ENCODE assay signal across 27 cellular contexts in genomic region chr16:1917056-1917664, GRCh38. TPM values are rescaled to one million over a fixed set of nuclear protein-coding genes. Genes with fewer than 3 reads are reported as not detected.
A peak's percentile ranks its signal among the peaks of the same experiment; 100 is the strongest.
DNase-seq lines count a peak whose midpoint lies in the region; ATAC-seq and TF ChIP-seq lines count a peak whose summit lies in the region.
"Had no signal": no experiment of that assay in that cellular context is flagged by ENCODE, and none has a peak within 500 bp of the region (broad histone marks: within the 10 kb centered on the region; RNA-seq: fewer than 3 reads in every experiment).

No MANE protein-coding gene starts in this region.

- no peak overlapping the region for H3K4me2 ChIP-seq in neural cell (ENCODE audit: low read length)

- no peaks in the 10 kb centered on the region for H3K9me3 ChIP-seq in neural cell (ENCODE audit: low read length)
- no peaks in the 10 kb centered on the region for H3K9me3 ChIP-seq in upper lobe of right lung
- H3K9me3 ChIP-seq: adrenal gland, colonic mucosa, left ventricle myocardium inferior had no signal

- peaks cover 77% of the 10 kb centered on the region for H3K27me3 Mint-ChIP-seq in Calu3 (ENCODE audit: unreplicated experiment)

- DNase-seq in Calu3 = no peak
- DNase-seq in HFF-Myc (ENCODE audit: extremely low read depth, low read depth) = no peak
- no peak for DNase-seq in epithelial cell of esophagus (ENCODE audit: low read depth)
- no peak for DNase-seq in upper lobe of right lung
- DNase-seq in NCI-H446 treated with DMSO at 0.1 percent for 48 hours (lab: John Stamatoyannopoulos, UW) = no peak
- DNase-seq: activated naive CD4-positive, alpha-beta T cell; activated T-cell treated with anti-CD3 and anti-CD28 coated beads, Interleukin-2, amount 50 U/mL, for 4 hours; adrenal gland; CD8-positive, alpha-beta T cell; colonic mucosa; DND-41; head of caudate nucleus; immature natural killer cell; left ventricle myocardium inferior; midbrain; natural killer cell; NCI-H774; PC-3; posterior cingulate gyrus; T-cell had no signal

- H3K27ac ChIP-seq in neural cell (ENCODE audit: low read length) = no peak overlapping the region
- H3K27ac ChIP-seq in upper lobe of right lung = no peak overlapping the region
- H3K27ac ChIP-seq: adrenal gland, colonic mucosa, left ventricle myocardium inferior had no signal

- H3K36me3 ChIP-seq in neural cell (ENCODE audit: insufficient read depth, low read length) (no peaks in the 10 kb centered on the region), upper lobe of right lung (no peaks in the 10 kb centered on the region)
- H3K36me3 ChIP-seq: adrenal gland, colonic mucosa, left ventricle myocardium inferior had no signal

- BruUV-seq in Calu3 (replicated peaks; lab: Mats Ljungman, UMichigan) = no TSS peak

- ATAC-seq in upper lobe of right lung (no peak), HG03196 (IDR thresholded peaks at IDR 0.05; ENCODE audit: unreplicated experiment) (no peak), HG02678 (IDR thresholded peaks at IDR 0.05; ENCODE audit: unreplicated experiment) (no peak)
- ATAC-seq: activated T-cell treated with anti-CD3 and anti-CD28 coated beads, Interleukin-2, amount 50 U/mL, for 4 hours; CD8-positive, alpha-beta T cell; natural killer cell; PC-3; T-cell had no signal

- no peaks in the 10 kb centered on the region for H3K9me2 ChIP-seq in neural cell (ENCODE audit: insufficient read depth, low read length)

- peaks cover 5% of the 10 kb centered on the region for H3K4me1 ChIP-seq in upper lobe of right lung
- H3K4me1 ChIP-seq: adrenal gland had no signal

- H3K27me3 ChIP-seq in neural cell (ENCODE audit: insufficient read depth, low read depth, low read length) (peaks cover 61% of the 10 kb centered on the region), upper lobe of right lung (peaks cover 78% of the 10 kb centered on the region)

- H3K9ac ChIP-seq in neural cell (ENCODE audit: low read length) = no peak overlapping the region

- H3K4me1 Mint-ChIP-seq in Calu3 (ENCODE audit: low read depth, unreplicated experiment) = peaks cover 29% of the 10 kb centered on the region
- H3K4me1 Mint-ChIP-seq: immature natural killer cell, natural killer cell had no signal

- H3K4me3 Mint-ChIP-seq in Calu3 (ENCODE audit: low read depth, unreplicated experiment) = peak overlapping the region; percentile 21
- H3K4me3 Mint-ChIP-seq: activated T-cell treated with anti-CD3 and anti-CD28 coated beads, Interleukin-2, amount 50 U/mL, for 4 hours; CD8-positive, alpha-beta T cell; immature natural killer cell; natural killer cell; T-cell had no signal

- no peak overlapping the region for H2AFZ ChIP-seq in neural cell (ENCODE audit: low read depth, low read length)

- peaks cover 6% of the 10 kb centered on the region for H3K36me3 Mint-ChIP-seq in Calu3 (ENCODE audit: insufficient read depth, unreplicated experiment)
- H3K36me3 Mint-ChIP-seq: CD8-positive, alpha-beta T cell; immature natural killer cell; natural killer cell; T-cell had no signal

- TF ChIP-seq CTCF in Calu3 (IDR thresholded peaks at IDR 0.05; ENCODE audit: unreplicated experiment) = no peak
- TF ChIP-seq CTCF in HFF-Myc (IDR thresholded peaks at IDR 0.05; ENCODE audit: low read depth, low read length, missing control alignments) = no peak
- TF ChIP-seq CTCF in epithelial cell of esophagus (IDR thresholded peaks at IDR 0.05; ENCODE audit: insufficient read depth, low read depth, low read length, missing control alignments) = no peak
- TF ChIP-seq CTCF in neural cell (IDR thresholded peaks at IDR 0.05; ENCODE audit: poor library complexity, severe bottlenecking) = no peak
- TF ChIP-seq CTCF in upper lobe of right lung (IDR thresholded peaks at IDR 0.05) = no peak

- H3K27ac Mint-ChIP-seq in Calu3 (ENCODE audit: unreplicated experiment) = no peak overlapping the region
- H3K27ac Mint-ChIP-seq: CD8-positive, alpha-beta T cell; immature natural killer cell; natural killer cell; T-cell had no signal

- H3K9me3 Mint-ChIP-seq in Calu3 (ENCODE audit: low read depth, unreplicated experiment) = no peaks in the 10 kb centered on the region
- H3K9me3 Mint-ChIP-seq: activated T-cell treated with anti-CD3 and anti-CD28 coated beads, Interleukin-2, amount 50 U/mL, for 4 hours; CD8-positive, alpha-beta T cell; natural killer cell; T-cell had no signal

- TF ChIP-seq EP300 in neural cell (conservative IDR thresholded peaks at IDR 0.05; ENCODE audit: poor library complexity, severe bottlenecking) = no peak

- no peaks in the 10 kb centered on the region for H3F3A ChIP-seq in neural cell (ENCODE audit: insufficient read depth, low read length, poor library complexity, severe bottlenecking)

- CTCF ChIA-PET in Calu3 (lab: Charles Lee) = no interaction called here

- TF ChIP-seq RAD21 in neural cell (conservative IDR thresholded peaks at IDR 0.05) = no peak

- intact Hi-C loops in Calu3 (cut with micrococcal nuclease; ENCODE audit: unreplicated experiment) (no loop called here), upper lobe of right lung (cut with DNase I) (no loop called here)

- no peaks in the 10 kb centered on the region for H4K20me1 ChIP-seq in neural cell (ENCODE audit: insufficient read depth)

- H3K79me2 ChIP-seq in neural cell (replicated peaks; ENCODE audit: insufficient read depth, low read length) = no peaks in the 10 kb centered on the region

- H3K4me3 ChIP-seq in HFF-Myc (replicated peaks; ENCODE audit: low read depth, low read length) (peak overlapping the region; percentile 35), epithelial cell of esophagus (ENCODE audit: low read length) (peak overlapping the region; percentile 16), neural cell (ENCODE audit: low read length) (peak overlapping the region; percentile 47), upper lobe of right lung (no peak overlapping the region)
- H3K4me3 ChIP-seq: adrenal gland, colonic mucosa, left ventricle myocardium inferior had no signal

TF ChIP-seq in neural cell, 6 proteins besides CTCF, POLR2A, EP300 and RAD21:
- no peak for TF ChIP-seq POLR2AphosphoS5 (IDR thresholded peaks at IDR 0.05)
- no peak for TF ChIP-seq MXI1 (conservative IDR thresholded peaks at IDR 0.05; ENCODE audit: poor library complexity, severe bottlenecking)
- no peak for TF ChIP-seq REST (IDR thresholded peaks at IDR 0.05; ENCODE audit: borderline replicate concordance)
- no peak for TF ChIP-seq EZH2 (IDR thresholded peaks at IDR 0.05; ENCODE audit: borderline replicate concordance, insufficient read depth, low read length, poor library complexity, severe bottlenecking)

RNA-seq across cellular contexts. Expression of gene HS3ST6, which starts 1.1 kb away (rescaled TPM):
- total RNA-seq in Calu3 (2022) (0.29 TPM in 1 of 2 replicates, not detected in the other), upper lobe of right lung (not detected)
- polyA plus RNA-seq in neural cell = not detected in 2 replicates
- polyA minus RNA-seq in neural cell = not detected in 2 replicates
- total RNA-seq: activated CD8-positive, alpha-beta memory T cell treated with anti-CD3 and anti-CD28 coated beads for 36 hours; activated T-cell treated with anti-CD3 and anti-CD28 coated beads, Interleukin-2, amount 50 U/mL, for 4 hours; adrenal gland; bronchial epithelial cell; CD8-positive, alpha-beta T cell; left ventricle myocardium inferior; MCF 10A; natural killer cell; PC-3; T-cell; temporal lobe had no signal
- polyA plus RNA-seq: immature natural killer cell had no signal

RNA-seq across cellular contexts. Expression of gene MSRB1, which starts 25.8 kb away (rescaled TPM):
- total RNA-seq in Calu3 (2022) (20.3 and 27.1 TPM in 2 replicates), upper lobe of right lung (28.8 TPM)
- 4.4 and 6.0 TPM in 2 replicates for polyA plus RNA-seq in neural cell
- polyA minus RNA-seq in neural cell = 3.1 and 4.1 TPM in 2 replicates

RNA-seq across cellular contexts. Expression of gene RPL3L, which starts 37.3 kb away (rescaled TPM):
- total RNA-seq in Calu3 (2022) (not detected in 2 replicates), upper lobe of right lung (not detected)
- not detected in 2 replicates for polyA plus RNA-seq in neural cell
- not detected in 2 replicates for polyA minus RNA-seq in neural cell
- total RNA-seq: activated T-cell treated with anti-CD3 and anti-CD28 coated beads, Interleukin-2, amount 50 U/mL, for 4 hours; CD8-positive, alpha-beta T cell; colonic mucosa; MCF 10A; natural killer cell; T-cell; temporal lobe had no signal
- polyA plus RNA-seq: immature natural killer cell had no signal

RNA-seq across cellular contexts. Expression of gene NDUFB10, which starts 42.2 kb away (rescaled TPM):
- total RNA-seq in Calu3 (2022) (148 and 153 TPM in 2 replicates), upper lobe of right lung (86.7 TPM)
- 215 and 217 TPM in 2 replicates for polyA plus RNA-seq in neural cell
- 76.4 and 95.6 TPM in 2 replicates for polyA minus RNA-seq in neural cell

RNA-seq across cellular contexts. Expression of gene MEIOB, which starts 45.2 kb away (rescaled TPM):
- total RNA-seq in Calu3 (2022) (not detected in 2 replicates), upper lobe of right lung (not detected)
- polyA plus RNA-seq in neural cell = not detected in 2 replicates
- not detected in 2 replicates for polyA minus RNA-seq in neural cell
- total RNA-seq: activated CD8-positive, alpha-beta memory T cell treated with anti-CD3 and anti-CD28 coated beads for 36 hours; CD8-positive, alpha-beta T cell; left ventricle myocardium inferior; MCF 10A; natural killer cell; PC-3 had no signal
- polyA plus RNA-seq: adrenal gland, immature natural killer cell had no signal
